In the genomic region with DNA sequence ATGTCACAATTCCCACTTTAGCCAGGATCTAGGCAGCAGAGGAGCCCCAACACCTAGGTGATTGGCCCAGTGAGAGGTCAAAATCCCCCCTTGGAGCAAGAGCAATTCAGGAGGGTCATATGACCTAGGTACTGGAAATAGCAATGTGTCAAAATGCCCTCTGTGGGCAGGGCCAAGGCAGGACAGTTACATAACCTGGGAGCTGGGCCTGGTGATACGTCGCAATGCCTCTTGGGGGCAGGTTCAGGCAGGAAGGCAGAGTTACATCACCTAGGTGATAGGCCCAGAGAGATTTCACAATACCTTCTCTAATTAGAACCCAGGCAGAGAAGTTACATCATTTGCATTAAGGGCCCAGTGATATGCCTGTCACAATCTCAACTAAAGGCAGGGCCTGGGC, we compare ENCODE assay signal across 22 cellular contexts.
A peak's percentile ranks its signal among the peaks of the same experiment; 100 is the strongest.
DNase-seq lines count a peak whose midpoint lies in the region; ATAC-seq and TF ChIP-seq lines count a peak whose summit lies in the region.
"Had no signal": no experiment of that assay in that cellular context is flagged by ENCODE, and none has a peak within 500 bp of the region (broad histone marks: within the 10 kb centered on the region; RNA-seq: fewer than 3 reads in every experiment).

No MANE protein-coding gene starts in this region.

- no peaks in the 10 kb centered on the region for H3K4me1 ChIP-seq in upper lobe of right lung
- H3K4me1 ChIP-seq: HAP-1 had no signal

- no peaks in the 10 kb centered on the region for H3K36me3 ChIP-seq in upper lobe of right lung
- H3K36me3 ChIP-seq: HAP-1 had no signal

- TF ChIP-seq CTCF in upper lobe of right lung (IDR thresholded peaks at IDR 0.05) (no peak), GM13977 (IDR thresholded peaks at IDR 0.05; ENCODE audit: extremely low read depth, insufficient read depth, missing control alignments) (no peak)

- H3K27ac ChIP-seq in epithelial cell of prostate (peak overlapping the region; percentile 57), upper lobe of right lung (no peak overlapping the region)
- H3K27ac ChIP-seq: 22Rv1, GM23248 had no signal

- no peaks in the 10 kb centered on the region for H3K9me3 ChIP-seq in upper lobe of right lung

- ATAC-seq in upper lobe of right lung = peak; percentile 32
- no peak for ATAC-seq in HG03565 (IDR thresholded peaks at IDR 0.05; ENCODE audit: unreplicated experiment)
- ATAC-seq in HG03108 (IDR thresholded peaks at IDR 0.05; ENCODE audit: unreplicated experiment) = no peak
- ATAC-seq: GM12878, PC-3, SK-N-SH treated with all-trans-retinoic acid at 6 μM for 48 hours had no signal

- DNase-seq in NCI-H748 (lab: John Stamatoyannopoulos, UW; ENCODE audit: unreplicated experiment) (peak; percentile 3), NCI-H748 treated with DMSO at 0.1 percent for 48 hours (lab: John Stamatoyannopoulos, UW) (no peak), SKM-1 (lab: John Stamatoyannopoulos, UW; ENCODE audit: unreplicated experiment) (peak; percentile 45), epithelial cell of prostate (ENCODE audit: low read depth, low spot score) (no peak), upper lobe of right lung (no peak), GM13977 (ENCODE audit: low spot score) (no peak)
- DNase-seq: DMS153, GF-D8, GM23248, KG1, NCI-H1105, NCI-H1694 treated with DMSO at 0.1 percent for 48 hours, NCI-H774, PC-3, RPMI8226, SIG-M5 had no signal

- intact Hi-C loops in upper lobe of right lung (cut with DNase I) = no loop called here

- H3K4me3 ChIP-seq in upper lobe of right lung = no peak overlapping the region
- H3K4me3 ChIP-seq: GM12878, GM23248, HAP-1 had no signal

- in situ Hi-C loops in GM13977 (cut with MboI; ENCODE audit: low pct_unique_long_range_greater_than_20kb, low sequenced_read_pairs, unreplicated experiment) = no loop called here

- H3K27me3 ChIP-seq in upper lobe of right lung = no peaks in the 10 kb centered on the region

Comparison
In these comparisons a context has a peak if more than half of its experiments do, and no peak if none do; other contexts are left out.
1. DNase-seq: peak in NCI-H748 (single experiment) and SKM-1 (single experiment); none in NCI-H748 treated with DMSO at 0.1 percent for 48 hours (single experiment), epithelial cell of prostate (single experiment), upper lobe of right lung (single experiment) and GM13977 (single experiment).